ENCODE assay signal across 21 cellular contexts in genomic region chr2:78768016-78768415, GRCh38.
"Had no signal": no experiment of that assay in that cellular context is flagged by ENCODE, and none has a peak within 500 bp of the region (broad histone marks: within the 10 kb centered on the region; RNA-seq: fewer than 3 reads in every experiment).

No MANE protein-coding gene starts in this region.

- H3K4me3 ChIP-seq: colonic mucosa, gastrocnemius medialis, psoas muscle, right lobe of liver, tibial artery, upper lobe of left lung, vagina had no signal

- H3K36me3 Mint-ChIP-seq: stimulated activated memory B cell treated with anti-CD40 and anti-IgM and Interleukin-4, amounts not matched to agents 10 μg/mL and 1 μg/mL and 100 μg/mL, for 72 hours had no signal

- H3K27ac Mint-ChIP-seq: nephron; stimulated activated memory B cell treated with anti-CD40 and anti-IgM and Interleukin-4, amounts not matched to agents 10 μg/mL and 1 μg/mL and 100 μg/mL, for 72 hours; stimulated activated naive CD8-positive, alpha-beta T cell treated with anti-CD3 and anti-CD28 coated beads, Interleukin-15, Interleukin-2, amounts not matched to agents 100 ng/mL and 50 ng/mL, for 24 hours had no signal

- H3K4me1 ChIP-seq: colonic mucosa, gastrocnemius medialis, parathyroid adenoma, psoas muscle, right lobe of liver, tibial artery, upper lobe of left lung, vagina had no signal

- H3K27me3 ChIP-seq: colonic mucosa, gastrocnemius medialis, right lobe of liver, tibial artery, upper lobe of left lung, vagina had no signal

- DNase-seq: colonic mucosa; dermis blood vessel endothelial cell; gastrocnemius medialis; glutamatergic neuron; left colon; mesendoderm; naive B cell; psoas muscle; retina; right lobe of liver; stimulated activated CD4-positive, alpha-beta T cell treated with anti-CD3 and anti-CD28 coated beads, Interleukin-15, amount 100 ng/mL, for 24 hours; stimulated activated CD4-positive, alpha-beta T cell treated with anti-CD3 and anti-CD28 coated beads, Interleukin-1b, Interleukin-23, amount 100 ng/mL, for 48 hours; stimulated activated CD4-positive, alpha-beta T cell treated with anti-CD3 and anti-CD28 coated beads, Interleukin-4, amount 100 ng/mL, for 24 hours; tibial artery; upper lobe of left lung had no signal

- H3K27ac ChIP-seq: colonic mucosa, gastrocnemius medialis, parathyroid adenoma, psoas muscle, right lobe of liver, tibial artery, upper lobe of left lung, vagina had no signal

- ATAC-seq: esophagus mucosa; gastrocnemius medialis; left colon; psoas muscle; right lobe of liver; stimulated activated memory B cell treated with anti-CD40 and anti-IgM and Interleukin-4, amounts not matched to agents 10 μg/mL and 1 μg/mL and 100 μg/mL, for 72 hours had no signal

- H3K4me3 Mint-ChIP-seq: nephron; stimulated activated memory B cell treated with anti-CD40 and anti-IgM and Interleukin-4, amounts not matched to agents 10 μg/mL and 1 μg/mL and 100 μg/mL, for 72 hours; stimulated activated naive CD8-positive, alpha-beta T cell treated with anti-CD3 and anti-CD28 coated beads, Interleukin-15, Interleukin-2, amounts not matched to agents 100 ng/mL and 50 ng/mL, for 24 hours had no signal

- H3K9me3 ChIP-seq: colonic mucosa, gastrocnemius medialis, psoas muscle, right lobe of liver, upper lobe of left lung, vagina had no signal

- H3K27me3 Mint-ChIP-seq: naive B cell; stimulated activated memory B cell treated with anti-CD40 and anti-IgM and Interleukin-4, amounts not matched to agents 10 μg/mL and 1 μg/mL and 100 μg/mL, for 72 hours; stimulated activated naive CD8-positive, alpha-beta T cell treated with anti-CD3 and anti-CD28 coated beads, Interleukin-15, Interleukin-2, amounts not matched to agents 100 ng/mL and 50 ng/mL, for 24 hours had no signal

- H3K4me1 Mint-ChIP-seq: naive B cell; stimulated activated memory B cell treated with anti-CD40 and anti-IgM and Interleukin-4, amounts not matched to agents 10 μg/mL and 1 μg/mL and 100 μg/mL, for 72 hours had no signal

- H3K36me3 ChIP-seq: colonic mucosa, gastrocnemius medialis, right lobe of liver, tibial artery, upper lobe of left lung, vagina had no signal
